ENCODE assay signal across 19 cellular contexts in genomic region chr2:127560201-127560928, GRCh38. TPM values are rescaled to one million over a fixed set of nuclear protein-coding genes. Genes with fewer than 3 reads are reported as not detected.
A peak's percentile ranks its signal among the peaks of the same experiment; 100 is the strongest.
DNase-seq lines count a peak whose midpoint lies in the region; ATAC-seq, FAIRE-seq and TF ChIP-seq lines count a peak whose summit lies in the region.
"Had no signal": no experiment of that assay in that cellular context is flagged by ENCODE, and none has a peak within 500 bp of the region (broad histone marks: within the 10 kb centered on the region; RNA-seq: fewer than 3 reads in every experiment).

No MANE protein-coding gene starts in this region.

- no peak for DNase-seq in A549 (ENCODE audit: low read depth in 1 of 2, low spot score in 1 of 2)
- DNase-seq in IMR-90: no peak
- peak; percentile 47 for DNase-seq in chondrocyte (ENCODE audit: low spot score)
- no peak for DNase-seq in neuronal stem cell (ENCODE audit: low spot score)
- no peak for DNase-seq in thyroid gland
- no peak for DNase-seq in GM19239 (ENCODE audit: insufficient read length, low spot score)
- DNase-seq: activated CD4-positive, alpha-beta T cell treated with anti-CD3 and anti-CD28 coated beads, Interleukin-2, amount 50 U/mL, for 48 hours; activated naive CD4-positive, alpha-beta T cell treated with Interleukin-2 at 50 U/mL for 16 hours; DMS53; KBM-7; NCI-H146; NCI-H774; SHP77; stimulated activated CD4-positive, alpha-beta T cell treated with anti-CD3 and anti-CD28 coated beads, Interleukin-12 subunit alpha, Interleukin-12 subunit beta, amount 100 ng/mL, for 4 hours had no signal

- 71% methylated on average over 10 of the region's 13 CpGs for WGBS in A549 (ENCODE audit: missing lambda C conversion rate)
- 68% methylated on average over 5 of the region's 13 CpGs; no CpG with 5 or more reads in 1 of the 2 experiments for WGBS in IMR-90 (ENCODE audit: extremely low coverage in 2 of 2, insufficient read length in 1 of 2), 2 experiments
- WGBS in neuronal stem cell (ENCODE audit: extremely low coverage in 2 of 2, insufficient read length in 2 of 2, insufficient replicate concordance in 1 of 2), 2 donors: no CpG with 5 or more reads among the region's 13 CpGs
- 74 to 83% methylated on average over 10 to 13 of the region's 13 CpGs for WGBS in thyroid gland, 2 donors

- no peak overlapping the region for H2AFZ ChIP-seq in IMR-90 (replicated peaks; ENCODE audit: low read length, poor library complexity)
- H2AFZ ChIP-seq in neuronal stem cell (ENCODE audit: low read length): no peak overlapping the region

- TF ChIP-seq POLR2A in A549 (IDR thresholded peaks at IDR 0.05; ENCODE audit: low read length) (no peak), IMR-90 (IDR thresholded peaks at IDR 0.05; ENCODE audit: low read depth, low read length) (no peak), thyroid gland (IDR thresholded peaks at IDR 0.05) (no peak)

- dilution Hi-C loops in IMR-90 (cut with HindIII; ENCODE audit: low sequenced_read_pairs, unreplicated experiment): no loop called here

- no peak overlapping the region for H2AK5ac ChIP-seq in IMR-90 (ENCODE audit: low read depth, low read length)
- no peak overlapping the region for H2AK5ac ChIP-seq in neuronal stem cell (ENCODE audit: low read depth, low read length)

- H3K56ac ChIP-seq in IMR-90 (ENCODE audit: extremely low read depth, insufficient read depth, low read length): no peak overlapping the region

- no peak overlapping the region for H2AK9ac ChIP-seq in IMR-90 (replicated peaks; ENCODE audit: low read depth, low read length, poor library complexity)

- H4K8ac ChIP-seq in IMR-90 (ENCODE audit: low read depth in 2 of 2, low read length in 2 of 2) (no peak overlapping the region), neuronal stem cell (ENCODE audit: low read depth, low read length) (no peak overlapping the region)

- H3K36me3 ChIP-seq in IMR-90 (ENCODE audit: control insufficient read depth, insufficient read depth, low read length): no peaks in the 10 kb centered on the region
- no peaks in the 10 kb centered on the region for H3K36me3 ChIP-seq in neuronal stem cell (replicated peaks in 1 of 2; ENCODE audit: control insufficient read depth in 2 of 2, insufficient read depth in 2 of 2, low read length in 2 of 2)
- H3K36me3 ChIP-seq in thyroid gland: no peaks in the 10 kb centered on the region
- H3K36me3 ChIP-seq: upper lobe of left lung had no signal

- H3K79me1 ChIP-seq in IMR-90 (ENCODE audit: low read depth in 1 of 2, low read length in 2 of 2) (no peaks in the 10 kb centered on the region), neuronal stem cell (ENCODE audit: low read depth, low read length) (no peaks in the 10 kb centered on the region)

- intact Hi-C loops in IMR-90 (cut with micrococcal nuclease) (no loop called here), thyroid gland (cut with DNase I) (no loop called here)

- BruUV-seq in IMR-90 (replicated peaks; lab: Mats Ljungman, UMichigan): no TSS peak

- H2BK5ac ChIP-seq in IMR-90 (ENCODE audit: low read depth, low read length, poor library complexity, severe bottlenecking) (no peak overlapping the region), neuronal stem cell (ENCODE audit: low read length) (no peak overlapping the region)

- no peak for TF ChIP-seq EP300 in A549 (IDR thresholded peaks at IDR 0.05)

- H2BK15ac ChIP-seq in IMR-90 (ENCODE audit: low read depth, low read length) (no peak overlapping the region), neuronal stem cell (ENCODE audit: low read length) (peak overlapping the region; percentile 38)

- H3K27me3 ChIP-seq in IMR-90 (ENCODE audit: control insufficient read depth, insufficient read depth, low read length) (peaks cover 23% of the 10 kb centered on the region), neuronal stem cell (ENCODE audit: control insufficient read depth in 3 of 3, insufficient read depth in 3 of 3, low read depth in 1 of 3, low read length in 3 of 3) (peaks cover 0 to 29% (median 0%) of the 10 kb centered on the region in 3 experiments), thyroid gland (no peaks in the 10 kb centered on the region)
- H3K27me3 ChIP-seq: upper lobe of left lung had no signal

- H3K4me3 Mint-ChIP-seq in chondrocyte (ENCODE audit: unreplicated experiment): no peak overlapping the region
- H3K4me3 Mint-ChIP-seq: central memory CD8-positive, alpha-beta T cell had no signal

- H2BK120ac ChIP-seq in IMR-90 (ENCODE audit: low read depth, low read length): no peak overlapping the region
- no peak overlapping the region for H2BK120ac ChIP-seq in neuronal stem cell (ENCODE audit: low read depth, low read length)

- TF ChIP-seq CTCF in A549 (IDR thresholded peaks at IDR 0.05) (no peak), IMR-90 (conservative IDR thresholded peaks at IDR 0.05; ENCODE audit: low read depth, low read length) (0 out of 2 replicates have a peak, but pooled peaks have one; percentile 6), chondrocyte (IDR thresholded peaks at IDR 0.05) (peak; percentile 39), thyroid gland (IDR thresholded peaks at IDR 0.05) (no peak)

- H3K4me3 ChIP-seq in A549: no peak overlapping the region
- H3K4me3 ChIP-seq in IMR-90 (ENCODE audit: insufficient read depth, low read depth, low read length): no peak overlapping the region
- no peak overlapping the region for H3K4me3 ChIP-seq in neuronal stem cell (ENCODE audit: low read length in 2 of 2)
- no peak overlapping the region for H3K4me3 ChIP-seq in thyroid gland (replicated peaks in 1 of 3)
- H3K4me3 ChIP-seq: upper lobe of left lung had no signal

- no peak for FAIRE-seq in A549 (lab: Jason Lieb, UNC)
- FAIRE-seq in GM19239 (lab: Jason Lieb, UNC): no peak

- H3K9me3 ChIP-seq in A549: peaks cover 3% of the 10 kb centered on the region; the same call in 2 of the 3 replicates
- H3K9me3 ChIP-seq in IMR-90 (ENCODE audit: control insufficient read depth, insufficient read depth, low read length): peaks cover 6% of the 10 kb centered on the region; the same call in 1 of the 2 replicates
- no peaks in the 10 kb centered on the region for H3K9me3 ChIP-seq in neuronal stem cell (replicated peaks in 1 of 2; ENCODE audit: control insufficient read depth in 2 of 2, insufficient read depth in 1 of 2, low read depth in 1 of 2, low read length in 2 of 2)
- no peaks in the 10 kb centered on the region for H3K9me3 ChIP-seq in thyroid gland
- H3K9me3 ChIP-seq: upper lobe of left lung had no signal

- H3K27ac ChIP-seq in A549 (no peak overlapping the region), IMR-90 (ENCODE audit: insufficient read depth, low read length) (no peak overlapping the region), neuronal stem cell (replicated peaks; ENCODE audit: low read length) (no peak overlapping the region), thyroid gland (no peak overlapping the region)
- H3K27ac ChIP-seq: upper lobe of left lung had no signal

- H3K18ac ChIP-seq in IMR-90 (ENCODE audit: low read depth, low read length): no peak overlapping the region
- no peak overlapping the region for H3K18ac ChIP-seq in neuronal stem cell (ENCODE audit: low read length)

- no peak overlapping the region for H4K5ac ChIP-seq in IMR-90 (ENCODE audit: low read depth, low read length)

- H3K4me2 ChIP-seq in A549: no peak overlapping the region
- H3K4me2 ChIP-seq in IMR-90 (ENCODE audit: low read depth, low read length): no peak overlapping the region
- no peak overlapping the region for H3K4me2 ChIP-seq in neuronal stem cell (ENCODE audit: insufficient read depth, low read length, poor library complexity, severe bottlenecking)

- no peaks in the 10 kb centered on the region for H4K20me1 ChIP-seq in IMR-90 (ENCODE audit: insufficient read depth, low read length)

- H3K4me1 ChIP-seq in A549 (no peaks in the 10 kb centered on the region), IMR-90 (ENCODE audit: control insufficient read depth, insufficient read depth, low read length) (no peaks in the 10 kb centered on the region), neuronal stem cell (ENCODE audit: control insufficient read depth in 2 of 2, insufficient read depth in 1 of 2, low read depth in 1 of 2, low read length in 2 of 2) (peaks cover 0 to 1% of the 10 kb centered on the region in 2 donors), thyroid gland (no peaks in the 10 kb centered on the region)
- H3K4me1 ChIP-seq: upper lobe of left lung had no signal

- H3K27me3 Mint-ChIP-seq in chondrocyte (ENCODE audit: low read depth): peaks cover 20% of the 10 kb centered on the region

- no peak overlapping the region for H3K4ac ChIP-seq in IMR-90 (ENCODE audit: low read depth, low read length)
- no peak overlapping the region for H3K4ac ChIP-seq in neuronal stem cell (ENCODE audit: low read length)

- no peaks in the 10 kb centered on the region for H3K9me1 ChIP-seq in IMR-90 (ENCODE audit: insufficient read depth, low read length)

- H3K23ac ChIP-seq in IMR-90 (ENCODE audit: low read depth, low read length) (no peak overlapping the region), neuronal stem cell (ENCODE audit: low read depth, low read length, poor library complexity) (no peak overlapping the region)

- H2BK12ac ChIP-seq in neuronal stem cell (ENCODE audit: low read length): no peak overlapping the region

- TF ChIP-seq RAD21 in A549 (conservative IDR thresholded peaks at IDR 0.05 in 1 of 2, IDR thresholded peaks at IDR 0.05 in 1 of 2) (no peak), IMR-90 (IDR thresholded peaks at IDR 0.05; ENCODE audit: low read length) (no peak)

- no peak overlapping the region for H3K14ac ChIP-seq in IMR-90 (replicated peaks; ENCODE audit: low read depth, low read length)
- H3K14ac ChIP-seq in neuronal stem cell (ENCODE audit: low read length): no peak overlapping the region

- POLR2A ChIA-PET in A549 (lab: Yijun Ruan, JAX): interaction anchor here (0.7 kb wide), 1 partner anchor 18 kb away, joined by 3 read pairs; no protein-coding TSS in a partner anchor
- POLR2A ChIA-PET in IMR-90 (lab: Charles Lee; ENCODE audit: unreplicated experiment): no interaction called here

- peak; percentile 30 to 52; a peak in 3 of 6 replicates for ATAC-seq in A549
- peak; percentile 72 for ATAC-seq in IMR-90 (ENCODE audit: low read depth)
- ATAC-seq in HG03460 (IDR thresholded peaks at IDR 0.05; ENCODE audit: unreplicated experiment): no peak
- ATAC-seq in HG02981 (IDR thresholded peaks at IDR 0.05; ENCODE audit: unreplicated experiment): no peak

- CTCF ChIA-PET in A549 (lab: Yijun Ruan, JAX): interaction anchor here (0.6 to 1.1 kb wide), 2 partner anchors 17 to 272 kb away, joined by 3 read pairs; no protein-coding TSS in a partner anchor
- CTCF ChIA-PET in IMR-90 (lab: Yijun Ruan, JAX): no interaction called here

- H3K27ac Mint-ChIP-seq in chondrocyte (ENCODE audit: unreplicated experiment): no peak overlapping the region

- peaks cover 8% of the 10 kb centered on the region for H3K36me3 Mint-ChIP-seq in chondrocyte (ENCODE audit: low read depth)

- H3K9ac ChIP-seq in IMR-90 (ENCODE audit: low read depth, low read length): no peak overlapping the region
- no peak overlapping the region for H3K9ac ChIP-seq in neuronal stem cell (ENCODE audit: low read depth, low read length, poor library complexity)

- H2BK20ac ChIP-seq in IMR-90 (ENCODE audit: low read depth, low read length): no peak overlapping the region

- in situ Hi-C loops in IMR-90 (cut with MboI; ENCODE audit: low sequenced_read_pairs): no loop called here

- peaks cover 20% of the 10 kb centered on the region for H3K9me3 Mint-ChIP-seq in chondrocyte (ENCODE audit: low read depth)
- H3K9me3 Mint-ChIP-seq: central memory CD8-positive, alpha-beta T cell had no signal

- H4K91ac ChIP-seq in IMR-90 (ENCODE audit: insufficient read depth, low read depth, low read length) (no peak overlapping the region), neuronal stem cell (ENCODE audit: low read depth, low read length, poor library complexity) (no peak overlapping the region)

- H3K4me1 Mint-ChIP-seq in chondrocyte (ENCODE audit: low read depth): peaks cover 4% of the 10 kb centered on the region

RNA-seq across cellular contexts. Expression of gene MYO7B, which starts 24.9 kb away (rescaled TPM):
- polyA plus RNA-seq in A549 (2011; rRNA removed) (0.09 and 0.15 TPM in 2 replicates), A549 (2017; fragmentation: RNase III; extraction: RNeasy Plus Mini Kit Qiagen cat#74134 plus additional on column Dnase treatment) (0.04 to 0.08 TPM (median 0.08 TPM) in 3 replicates), IMR-90 (2012; rRNA removed) (0.46 and 0.55 TPM in 2 replicates)
- polyA plus RNA-seq in A549 (2012; cell fraction: cytosol; rRNA removed): 0.03 and 0.09 TPM in 2 replicates
- polyA plus RNA-seq in A549 (2012; cell fraction: nucleus; rRNA removed): 0.39 and 0.41 TPM in 2 replicates
- 0.15 and 0.50 TPM in 2 replicates for polyA minus RNA-seq in A549 (2011; rRNA and poly(A)+ RNA removed)
- total RNA-seq in IMR-90 (2012; rRNA removed) (0.18 and 0.28 TPM in 2 replicates), chondrocyte (0.02 to 0.31 TPM in 2 of 3 replicates, not detected in the other), thyroid gland (under 1 TPM in 1 of 4 donors, not detected in 3; 0.56 TPM)
- 0.14 and 0.17 TPM in 2 replicates for polyA plus RNA-seq in IMR-90 (2012; cell fraction: cytosol; rRNA removed)
- 0.49 and 1.3 TPM in 2 replicates for polyA plus RNA-seq in IMR-90 (2012; cell fraction: nucleus; rRNA removed; ENCODE audit: low replicate concordance)
- not detected for polyA plus RNA-seq in neuronal stem cell (2013, experiment 1 of 2)
- 0.03 TPM for polyA plus RNA-seq in neuronal stem cell (2013, experiment 2 of 2)
- total RNA-seq: epithelial cell of proximal tubule had no signal

RNA-seq across cellular contexts. Expression of gene IWS1, which starts 34.1 kb away (rescaled TPM):
- polyA plus RNA-seq in A549 (2011; rRNA removed): 57.2 and 69.1 TPM in 2 replicates
- 20.6 and 23.6 TPM in 2 replicates for polyA plus RNA-seq in A549 (2012; cell fraction: cytosol; rRNA removed)
- 14.8 and 17.0 TPM in 2 replicates for polyA plus RNA-seq in A549 (2012; cell fraction: nucleus; rRNA removed)
- polyA plus RNA-seq in A549 (2017; fragmentation: RNase III; extraction: RNeasy Plus Mini Kit Qiagen cat#74134 plus additional on column Dnase treatment): 56.6 to 64.3 TPM (median 58.2 TPM) in 3 replicates
- polyA minus RNA-seq in A549 (2011; rRNA and poly(A)+ RNA removed): 16.8 and 24.3 TPM in 2 replicates
- 50.0 and 52.5 TPM in 2 replicates for total RNA-seq in IMR-90 (2012; rRNA removed)
- 31.0 and 31.5 TPM in 2 replicates for polyA plus RNA-seq in IMR-90 (2012; rRNA removed)
- polyA plus RNA-seq in IMR-90 (2012; cell fraction: cytosol; rRNA removed): 10.2 and 17.5 TPM in 2 replicates
- 7.8 and 24.1 TPM in 2 replicates for polyA plus RNA-seq in IMR-90 (2012; cell fraction: nucleus; rRNA removed; ENCODE audit: low replicate concordance)
- 32.4 to 41.8 TPM (median 37.4 TPM) in 3 replicates for total RNA-seq in chondrocyte
- 54.0 TPM for polyA plus RNA-seq in neuronal stem cell (2013, experiment 1 of 2)
- 53.1 TPM for polyA plus RNA-seq in neuronal stem cell (2013, experiment 2 of 2)
- 10 to 100 TPM; 33.8 to 70.4 (median 42.1) TPM for total RNA-seq in thyroid gland

Comparison
In these comparisons a context has a peak if more than half of its experiments do, and no peak if none do; other contexts are left out.
1. ATAC-seq: peak in A549 (2 of 2) and IMR-90 (single experiment); none in HG03460 (single experiment) and HG02981 (single experiment).
2. CTCF ChIP-seq: peak in IMR-90 (single experiment) and chondrocyte (single experiment); none in A549 (single experiment) and thyroid gland (0 of 6).